22 cellular contexts compared by ENCODE assay signal in the genomic region with DNA sequence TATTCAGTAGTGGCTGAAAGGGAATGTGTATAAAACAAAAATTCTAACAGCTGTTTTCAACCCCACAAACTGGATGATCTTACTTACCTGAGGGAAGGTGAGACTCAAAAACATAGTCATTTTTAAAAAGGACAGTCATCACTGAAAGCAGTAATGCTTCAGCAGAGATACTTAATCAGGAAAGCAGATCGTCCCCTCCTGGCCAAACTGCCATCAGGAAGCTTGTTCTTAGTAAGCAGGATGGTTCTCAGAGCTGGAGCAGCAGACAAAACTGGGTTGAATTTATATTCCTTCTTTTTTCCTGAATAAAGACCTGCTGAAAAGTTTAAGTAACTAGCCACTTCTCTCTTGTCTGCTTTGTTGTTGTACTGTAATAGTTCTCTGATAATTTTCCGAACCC.
DNase-seq lines count a peak whose midpoint lies in the region; FAIRE-seq and TF ChIP-seq lines count a peak whose summit lies in the region.
"Had no signal": no experiment of that assay in that cellular context is flagged by ENCODE, and none has a peak within 500 bp of the region (broad histone marks: within the 10 kb centered on the region; RNA-seq: fewer than 3 reads in every experiment).

No MANE protein-coding gene starts in this region.

- H3K36me3 ChIP-seq in endodermal cell (ENCODE audit: control insufficient read depth, insufficient read depth, low read length): no peaks in the 10 kb centered on the region
- H3K36me3 ChIP-seq: Peyer's patch had no signal

- TF ChIP-seq CTCF in endodermal cell (conservative IDR thresholded peaks at IDR 0.05): no peak
- TF ChIP-seq CTCF in type B pancreatic cell (conservative IDR thresholded peaks at IDR 0.05): no peak

- no peak overlapping the region for H3K27ac ChIP-seq in endodermal cell (ENCODE audit: low read depth, low read length)
- H3K27ac ChIP-seq: A549, Peyer's patch had no signal

- H3K27ac Mint-ChIP-seq in endodermal cell (peak overlapping the region; percentile 34), type B pancreatic cell (peak overlapping the region; percentile 6)
- H3K27ac Mint-ChIP-seq: B cell, CD14-positive monocyte, T-cell had no signal

- H3K9me3 Mint-ChIP-seq in endodermal cell (no peaks in the 10 kb centered on the region), type B pancreatic cell (no peaks in the 10 kb centered on the region)

- peaks cover 12% of the 10 kb centered on the region for H3K4me1 ChIP-seq in endodermal cell (ENCODE audit: control insufficient read depth, insufficient read depth, low read length)
- H3K4me1 ChIP-seq: A549, Peyer's patch had no signal

- peak; percentile 27 for DNase-seq in NCI-H748 (lab: John Stamatoyannopoulos, UW; ENCODE audit: unreplicated experiment)
- DNase-seq in NCI-H748 treated with DMSO at 0.1 percent for 48 hours (lab: John Stamatoyannopoulos, UW): no peak
- peak; percentile 91 for DNase-seq in NCI-H82 (lab: John Stamatoyannopoulos, UW)
- DNase-seq in endodermal cell: no peak
- no peak for DNase-seq in type B pancreatic cell (ENCODE audit: extremely low spot score, unreplicated experiment)
- DNase-seq in frontal cortex (ENCODE audit: low spot score in 2 of 2): no peak
- DNase-seq in activated CD4-positive, CD25-positive, alpha-beta regulatory T cell treated with anti-CD3 and anti-CD28 coated beads, Interleukin-2, amount 50 U/mL, for 72 hours: no peak
- no peak for DNase-seq in NCI-H187 treated with DMSO at 0.1 percent for 48 hours (lab: John Stamatoyannopoulos, UW)
- DNase-seq: DMS79, HCEC 1CT, MV-4-11, NCI-H1105 treated with DMSO at 0.1 percent for 48 hours, NCI-H2107, NCI-H2227 treated with DMSO at 0.1 percent for 48 hours, NCI-H510A, Peyer's patch, T-cell had no signal

- H3K36me3 Mint-ChIP-seq in endodermal cell (ENCODE audit: low read depth): no peaks in the 10 kb centered on the region
- no peaks in the 10 kb centered on the region for H3K36me3 Mint-ChIP-seq in type B pancreatic cell
- H3K36me3 Mint-ChIP-seq: CD14-positive monocyte, T-cell had no signal

- no peak overlapping the region for H3K4me3 Mint-ChIP-seq in endodermal cell
- H3K4me3 Mint-ChIP-seq in type B pancreatic cell: no peak overlapping the region
- H3K4me3 Mint-ChIP-seq: B cell, CD14-positive monocyte, T-cell had no signal

- no peaks in the 10 kb centered on the region for H3K27me3 ChIP-seq in endodermal cell (ENCODE audit: control insufficient read depth, insufficient read depth, low read length, poor library complexity, severe bottlenecking)
- H3K27me3 ChIP-seq: Peyer's patch had no signal

- H3K27me3 Mint-ChIP-seq in endodermal cell (ENCODE audit: insufficient read depth) (no peaks in the 10 kb centered on the region), type B pancreatic cell (no peaks in the 10 kb centered on the region)
- H3K27me3 Mint-ChIP-seq: B cell, T-cell had no signal

- peaks cover 40% of the 10 kb centered on the region for H3K4me1 Mint-ChIP-seq in endodermal cell
- H3K4me1 Mint-ChIP-seq in type B pancreatic cell (ENCODE audit: unreplicated experiment): peaks cover 24% of the 10 kb centered on the region
- H3K4me1 Mint-ChIP-seq: B cell, CD14-positive monocyte, T-cell had no signal

- FAIRE-seq in frontal cortex (lab: Jason Lieb, UNC): no peak
- FAIRE-seq: A549, GM12878, HTR-8/SVneo had no signal

- H3K9ac ChIP-seq in endodermal cell (ENCODE audit: extremely low read depth, low read length, poor library complexity, severe bottlenecking): no peak overlapping the region

- WGBS in endodermal cell (ENCODE audit: insufficient coverage in 1 of 2, insufficient read length in 1 of 2), 2 experiments: 67 to 86% methylated on average over 1 to 2 of the region's 2 CpGs

- no peak overlapping the region for H3K4me3 ChIP-seq in endodermal cell (ENCODE audit: low read length)
- H3K4me3 ChIP-seq: A549, GM12878, Peyer's patch had no signal

- H3K9me3 ChIP-seq in endodermal cell (ENCODE audit: control insufficient read depth, low read length): no peaks in the 10 kb centered on the region
- H3K9me3 ChIP-seq: A549, Peyer's patch had no signal

Comparison
In these comparisons a context has a peak if more than half of its experiments do, and no peak if none do; other contexts are left out.
1. DNase-seq: peak in NCI-H748 (single experiment) and NCI-H82 (single experiment); none in NCI-H748 treated with DMSO at 0.1 percent for 48 hours (single experiment), endodermal cell (single experiment), type B pancreatic cell (single experiment), frontal cortex (0 of 2), activated CD4-positive, CD25-positive, alpha-beta regulatory T cell treated with anti-CD3 and anti-CD28 coated beads, Interleukin-2, amount 50 U/mL, for 72 hours (single experiment) and NCI-H187 treated with DMSO at 0.1 percent for 48 hours (single experiment).